In genomic region chr1:51498924-51499323, GRCh38 we compare ENCODE assay signal across 21 cellular contexts. TPM values are rescaled to one million over a fixed set of nuclear protein-coding genes. Genes with fewer than 3 reads are reported as not detected.
DNase-seq lines count a peak whose midpoint lies in the region; ATAC-seq and TF ChIP-seq lines count a peak whose summit lies in the region.
"Had no signal": no experiment of that assay in that cellular context is flagged by ENCODE, and none has a peak within 500 bp of the region (broad histone marks: within the 10 kb centered on the region; RNA-seq: fewer than 3 reads in every experiment).

No MANE protein-coding gene starts in this region.

- H2AFZ ChIP-seq in OCI-LY3 (ENCODE audit: low read depth, low read length), result no peak overlapping the region

- ATAC-seq in activated naive CD8-positive, alpha-beta T cell treated with anti-CD3 and anti-CD28 coated beads, Interleukin-2, amount 50 U/mL, for 24 hours, result no peak
- ATAC-seq in psoas muscle (no peak), HG02571 (IDR thresholded peaks at IDR 0.05; ENCODE audit: unreplicated experiment) (no peak), GM21367 (IDR thresholded peaks at IDR 0.05; ENCODE audit: unreplicated experiment) (no peak)
- ATAC-seq: CD8-positive, alpha-beta T cell; HCT116 had no signal

- TF ChIP-seq CTCF in OCI-LY3 (IDR thresholded peaks at IDR 0.05; ENCODE audit: low read depth, low read length) (no peak), psoas muscle (IDR thresholded peaks at IDR 0.05) (no peak)

- 74 to 89% (median 77%) methylated on average over 2 of the region's 2 CpGs for whole genome bisulfite sequencing in psoas muscle, 3 donors

- no peaks in the 10 kb centered on the region for H3K27me3 Mint-ChIP-seq in activated naive CD8-positive, alpha-beta T cell
- H3K27me3 Mint-ChIP-seq in activated naive CD8-positive, alpha-beta T cell treated with anti-CD3 and anti-CD28 coated beads for 36 hours, result no peaks in the 10 kb centered on the region
- no peaks in the 10 kb centered on the region for H3K27me3 Mint-ChIP-seq in activated naive CD8-positive, alpha-beta T cell treated with anti-CD3 and anti-CD28 coated beads, Interleukin-2, amount 50 U/mL, for 24 hours

- H3K27me3 ChIP-seq in OCI-LY3 (ENCODE audit: low read depth, low read length), result no peaks in the 10 kb centered on the region
- H3K27me3 ChIP-seq in psoas muscle (ENCODE audit: insufficient read depth in 3 of 3, low read length in 2 of 3), result no peaks in the 10 kb centered on the region
- H3K27me3 ChIP-seq: Peyer's patch, SJCRH30 had no signal

- intact Hi-C loops in psoas muscle (cut with DNase I), result no loop called here

- peak overlapping the region; percentile 20; the same call in 1 of the 2 replicates for H3K4me2 ChIP-seq in OCI-LY3 (ENCODE audit: low read length)

- peaks cover 19% of the 10 kb centered on the region for H3K36me3 Mint-ChIP-seq in activated naive CD8-positive, alpha-beta T cell
- peaks cover 53% of the 10 kb centered on the region for H3K36me3 Mint-ChIP-seq in activated naive CD8-positive, alpha-beta T cell treated with anti-CD3 and anti-CD28 coated beads for 36 hours
- peaks cover 49% of the 10 kb centered on the region for H3K36me3 Mint-ChIP-seq in activated naive CD8-positive, alpha-beta T cell treated with anti-CD3 and anti-CD28 coated beads, Interleukin-2, amount 50 U/mL, for 24 hours (ENCODE audit: low read depth)

- H3K27ac ChIP-seq in OCI-LY3 (ENCODE audit: low read length) (peak overlapping the region; percentile 25; the same call in 1 of the 2 replicates), psoas muscle (no peak overlapping the region)
- H3K27ac ChIP-seq: Peyer's patch, SJCRH30 had no signal

- DNase-seq in activated naive CD8-positive, alpha-beta T cell treated with anti-CD3 and anti-CD28 coated beads for 36 hours, result no peak
- no peak for DNase-seq in activated naive CD8-positive, alpha-beta T cell treated with anti-CD3 and anti-CD28 coated beads, Interleukin-2, amount 50 U/mL, for 24 hours
- DNase-seq in psoas muscle, result no peak
- DNase-seq: 8988T; C1 segment of cervical spinal cord; CD8-positive, alpha-beta T cell; DND-41; GOT3; KBM-7; NCI-H1092; NCI-H1436; NCI-H187 treated with DMSO at 0.1 percent for 48 hours; NCI-H510A; NCI-H748 treated with DMSO at 0.1 percent for 48 hours; Peyer's patch; SJCRH30 had no signal

- peaks cover 42% of the 10 kb centered on the region for H3K36me3 ChIP-seq in OCI-LY3 (replicated peaks; ENCODE audit: low read depth, low read length)
- H3K36me3 ChIP-seq in psoas muscle (ENCODE audit: insufficient read depth in 1 of 2, low read depth in 1 of 2), result peaks cover 0 to 2% of the 10 kb centered on the region in 2 donors
- H3K36me3 ChIP-seq: Peyer's patch had no signal

- H3K4me3 ChIP-seq in OCI-LY3 (ENCODE audit: low read length), result no peak overlapping the region
- H3K4me3 ChIP-seq in psoas muscle, result no peak overlapping the region
- H3K4me3 ChIP-seq: Peyer's patch, SJCRH30 had no signal

- peak overlapping the region; percentile 48 for H3K27ac Mint-ChIP-seq in activated naive CD8-positive, alpha-beta T cell
- H3K27ac Mint-ChIP-seq in activated naive CD8-positive, alpha-beta T cell treated with anti-CD3 and anti-CD28 coated beads for 36 hours, result no peak overlapping the region
- H3K27ac Mint-ChIP-seq in activated naive CD8-positive, alpha-beta T cell treated with anti-CD3 and anti-CD28 coated beads, Interleukin-2, amount 50 U/mL, for 24 hours, result peak overlapping the region; percentile 43
- H3K27ac Mint-ChIP-seq: CD8-positive, alpha-beta T cell had no signal

- H3K9me3 ChIP-seq in OCI-LY3 (ENCODE audit: insufficient read depth, low read length), result no peaks in the 10 kb centered on the region
- H3K9me3 ChIP-seq in psoas muscle, result no peaks in the 10 kb centered on the region
- H3K9me3 ChIP-seq: Peyer's patch, SJCRH30 had no signal

- peak overlapping the region; percentile 4 for H3K4me3 Mint-ChIP-seq in activated naive CD8-positive, alpha-beta T cell
- H3K4me3 Mint-ChIP-seq in activated naive CD8-positive, alpha-beta T cell treated with anti-CD3 and anti-CD28 coated beads for 36 hours, result no peak overlapping the region
- no peak overlapping the region for H3K4me3 Mint-ChIP-seq in activated naive CD8-positive, alpha-beta T cell treated with anti-CD3 and anti-CD28 coated beads, Interleukin-2, amount 50 U/mL, for 24 hours
- H3K4me3 Mint-ChIP-seq: CD8-positive, alpha-beta T cell had no signal

- no peaks in the 10 kb centered on the region for H4K20me1 ChIP-seq in OCI-LY3 (ENCODE audit: insufficient read depth, low read length)

- no peak overlapping the region for H3K9ac ChIP-seq in OCI-LY3 (ENCODE audit: low read length)

- peaks cover 77% of the 10 kb centered on the region for H3K4me1 Mint-ChIP-seq in activated naive CD8-positive, alpha-beta T cell (ENCODE audit: low read depth)
- H3K4me1 Mint-ChIP-seq in activated naive CD8-positive, alpha-beta T cell treated with anti-CD3 and anti-CD28 coated beads for 36 hours, result peaks cover 51% of the 10 kb centered on the region
- H3K4me1 Mint-ChIP-seq in activated naive CD8-positive, alpha-beta T cell treated with anti-CD3 and anti-CD28 coated beads, Interleukin-2, amount 50 U/mL, for 24 hours, result peaks cover 77% of the 10 kb centered on the region

- peaks cover 95% of the 10 kb centered on the region for H3K79me2 ChIP-seq in OCI-LY3 (ENCODE audit: low read length)

- H3K9me3 Mint-ChIP-seq in activated naive CD8-positive, alpha-beta T cell (ENCODE audit: low read depth), result no peaks in the 10 kb centered on the region
- peaks cover 4% of the 10 kb centered on the region for H3K9me3 Mint-ChIP-seq in activated naive CD8-positive, alpha-beta T cell treated with anti-CD3 and anti-CD28 coated beads for 36 hours
- H3K9me3 Mint-ChIP-seq in activated naive CD8-positive, alpha-beta T cell treated with anti-CD3 and anti-CD28 coated beads, Interleukin-2, amount 50 U/mL, for 24 hours, result peaks cover 5% of the 10 kb centered on the region
- H3K9me3 Mint-ChIP-seq: CD8-positive, alpha-beta T cell had no signal

- H3K4me1 ChIP-seq in OCI-LY3 (ENCODE audit: low read length) (peaks cover 84% of the 10 kb centered on the region), psoas muscle (peaks cover 41% of the 10 kb centered on the region)
- H3K4me1 ChIP-seq: SJCRH30 had no signal

RNA-seq across cellular contexts. Expression of gene EPS15, which starts 20.1 kb away (rescaled TPM):
- total RNA-seq in activated naive CD8-positive, alpha-beta T cell treated with anti-CD3 and anti-CD28 coated beads for 36 hours, result 10 to 100 TPM; 53.5 to 55.0 TPM
- 10 to 100 TPM; 42.6 to 71.9 (median 54.1) TPM for total RNA-seq in psoas muscle
- polyA plus RNA-seq in psoas muscle, result 10 to 100 TPM in 2 of 3 donors, 1 to 10 TPM in 1; 9.8 to 46.1 (median 21.7) TPM
